In the genomic region with DNA sequence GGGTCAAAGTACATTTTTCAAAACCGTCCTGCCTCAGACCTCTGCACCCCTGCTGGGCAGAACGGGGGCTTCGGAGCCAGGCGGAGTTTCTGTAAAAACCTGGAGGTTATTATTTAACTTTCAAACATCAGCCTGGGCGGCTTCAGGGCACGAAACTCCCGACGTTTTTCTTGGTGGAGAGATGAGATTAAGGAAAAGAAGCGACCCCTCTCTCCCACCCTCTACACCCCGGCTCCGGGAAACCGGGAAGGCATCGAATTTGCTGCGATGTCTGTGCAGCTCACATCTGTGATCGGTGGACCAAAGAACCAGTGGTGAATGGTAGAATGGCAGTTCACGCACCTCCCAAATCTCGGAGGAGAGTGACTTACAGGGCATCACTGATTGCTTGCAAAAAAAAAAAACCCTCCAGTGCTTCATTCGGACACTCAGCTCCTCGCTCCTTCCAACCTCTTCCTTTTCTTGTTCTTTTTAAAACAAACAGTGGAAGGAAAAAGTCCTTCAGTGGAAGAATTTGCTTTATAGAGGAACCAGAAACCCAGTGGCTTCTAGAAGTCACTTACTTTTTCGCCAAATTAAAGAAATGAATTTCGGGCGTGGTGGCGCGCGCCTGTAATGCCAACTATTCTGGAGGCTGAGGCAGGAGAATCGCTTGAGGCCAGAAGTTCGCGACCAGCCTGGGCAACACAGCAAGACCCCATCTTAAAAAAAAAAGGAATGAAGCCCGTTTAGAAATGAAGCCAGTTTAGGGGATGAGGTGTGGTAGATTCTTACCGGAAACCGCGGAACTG, we compare ENCODE assay signal across 8 cellular contexts. TPM values are rescaled to one million over a fixed set of nuclear protein-coding genes. Genes with fewer than 3 reads are reported as not detected.
DNase-seq lines count a peak whose midpoint lies in the region; ATAC-seq and TF ChIP-seq lines count a peak whose summit lies in the region.

No MANE protein-coding gene starts in this region.

- H3K36me3 ChIP-seq in OCI-LY7 (ENCODE audit: insufficient read depth, low read length) (peaks cover 5% of the 10 kb centered on the region), iPS-18a (ENCODE audit: control insufficient read depth, low read depth, low read length) (no peaks in the 10 kb centered on the region)

- H3K9me3 ChIP-seq in OCI-LY7 (ENCODE audit: low read length) = no peaks in the 10 kb centered on the region
- H3K9me3 ChIP-seq in iPS-18a (ENCODE audit: control insufficient read depth, low read depth, low read length) = no peaks in the 10 kb centered on the region

- H3K4me2 ChIP-seq in OCI-LY7 (ENCODE audit: low read length) = peak overlapping the region; percentile 86

- BruUV-seq in OCI-LY7 (replicated peaks; lab: Mats Ljungman, UMichigan) = no TSS peak

- H3K4me1 ChIP-seq in OCI-LY7 (ENCODE audit: insufficient read depth, low read length, poor library complexity, severe bottlenecking) (peaks cover 25% of the 10 kb centered on the region), iPS-18a (ENCODE audit: control insufficient read depth, low read depth, low read length) (peaks cover 4% of the 10 kb centered on the region)

- peak overlapping the region; percentile 94 for H3K9ac ChIP-seq in iPS-18a (ENCODE audit: low read length)

- CTCF ChIA-PET in OCI-LY7 (lab: Charles Lee; ENCODE audit: unreplicated experiment) = no interaction called here

- H3K4me3 ChIP-seq in OCI-LY7 (ENCODE audit: low read depth, low read length, poor library complexity, severe bottlenecking) (peak overlapping the region; percentile 81), astrocyte of the spinal cord (ENCODE audit: low read depth, low read length) (peak overlapping the region; percentile 86), iPS-18a (ENCODE audit: low read length) (peak overlapping the region; percentile 85), skeletal muscle cell (ENCODE audit: low read depth, low read length) (peak overlapping the region; percentile 84)

- H2AFZ ChIP-seq in OCI-LY7 (ENCODE audit: low read length) = peak overlapping the region; percentile 99

- no peaks in the 10 kb centered on the region for H3K9me2 ChIP-seq in OCI-LY7 (ENCODE audit: insufficient read depth, low read length)

- peaks cover 51% of the 10 kb centered on the region; the same call in 1 of the 2 replicates for H3K79me2 ChIP-seq in OCI-LY7 (ENCODE audit: insufficient read depth, low read depth, low read length)

- H4K20me1 ChIP-seq in OCI-LY7 (ENCODE audit: insufficient read depth, low read length) = no peaks in the 10 kb centered on the region

- ATAC-seq in HG02840 (IDR thresholded peaks at IDR 0.05; ENCODE audit: low FRiP score, unreplicated experiment) (peak; percentile 33), GM19455 (IDR thresholded peaks at IDR 0.05; ENCODE audit: unreplicated experiment) (no peak)

- H3K27ac ChIP-seq in OCI-LY7 (ENCODE audit: low read depth, low read length, poor library complexity, severe bottlenecking) = peak overlapping the region; percentile 76
- H3K27ac ChIP-seq in iPS-18a (ENCODE audit: low read length) = peak overlapping the region; percentile 91

- H3K27me3 ChIP-seq in iPS-18a (ENCODE audit: control insufficient read depth, insufficient read depth, low read length) = no peaks in the 10 kb centered on the region

- POLR2A ChIA-PET in OCI-LY7 (lab: Charles Lee) = interaction anchor here (0.6 to 1.2 kb wide), 3 partner anchors 42 to 1892 kb away, joined by 3 read pairs; partner anchors contain the start of gene MED18

- intact Hi-C loops in OCI-LY7 (cut with micrococcal nuclease; ENCODE audit: unreplicated experiment) = no loop called here

- in situ Hi-C loops in astrocyte of the spinal cord (cut with HindIII; ENCODE audit: low sequenced_read_pairs) = no loop called here

- peak; percentile 61 to 72 for DNase-seq in NCI-H526 (lab: John Stamatoyannopoulos, UW)
- no peak for DNase-seq in NCI-H526 treated with DMSO at 0.1 percent for 48 hours (lab: John Stamatoyannopoulos, UW)
- peak; percentile 77 for DNase-seq in OCI-LY7 (ENCODE audit: low spot score)
- peak; percentile 44 for DNase-seq in astrocyte of the spinal cord (ENCODE audit: low read depth, low spot score)
- no peak for DNase-seq in skeletal muscle cell (ENCODE audit: low read depth)

- TF ChIP-seq CTCF in OCI-LY7 (conservative IDR thresholded peaks at IDR 0.05; ENCODE audit: low read length) (peak; percentile 59), astrocyte of the spinal cord (IDR thresholded peaks at IDR 0.05; ENCODE audit: low read depth, low read length) (no peak)

RNA-seq across cellular contexts. Expression of gene PHACTR4, which starts 0.9 kb away (rescaled TPM):
- 16.7 and 17.8 TPM in 2 replicates for total RNA-seq in OCI-LY7 (2014; rRNA removed; shearing (Covaris generic))
- total RNA-seq in OCI-LY7 (2022) = 44.9 and 47.3 TPM in 2 replicates

RNA-seq across cellular contexts. Expression of gene MED18, which starts 41.6 kb away (rescaled TPM):
- total RNA-seq in OCI-LY7 (2014; rRNA removed; shearing (Covaris generic)) = 25.9 and 26.9 TPM in 2 replicates
- total RNA-seq in OCI-LY7 (2022) = 20.5 and 26.5 TPM in 2 replicates

Comparison
In these comparisons a context has a peak if more than half of its experiments do, and no peak if none do; other contexts are left out.
1. DNase-seq: peak in NCI-H526 (2 of 2), OCI-LY7 (single experiment) and astrocyte of the spinal cord (single experiment); none in NCI-H526 treated with DMSO at 0.1 percent for 48 hours (single experiment) and skeletal muscle cell (single experiment).
2. Peak in every context shown above with its lines, with median percentiles within 50 percentile points of each other: H3K4me3 ChIP-seq.